Comparison of ENCODE assay signal across 25 cellular contexts in the genomic region with DNA sequence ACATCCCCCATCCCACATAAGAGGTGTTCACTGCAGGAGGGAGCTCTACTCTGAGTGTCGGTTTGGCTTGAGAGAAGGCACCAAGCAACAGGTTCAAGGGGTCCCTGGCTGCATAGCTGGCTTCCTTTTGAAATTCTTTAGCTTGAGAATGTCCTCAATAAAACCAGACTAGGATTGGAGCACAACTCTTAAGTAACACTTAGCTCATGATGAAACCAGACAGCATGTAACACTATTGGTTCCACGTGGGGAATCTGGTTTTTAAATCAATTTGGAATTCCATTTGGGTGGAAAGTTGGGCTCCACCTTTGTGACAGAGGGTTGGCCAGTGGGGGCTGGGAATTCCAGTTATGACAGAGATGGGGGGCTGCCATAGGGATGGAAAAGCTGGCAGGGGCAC.
DNase-seq lines count a peak whose midpoint lies in the region; ATAC-seq, FAIRE-seq and TF ChIP-seq lines count a peak whose summit lies in the region.
"Had no signal": no experiment of that assay in that cellular context is flagged by ENCODE, and none has a peak within 500 bp of the region (broad histone marks: within the 10 kb centered on the region; RNA-seq: fewer than 3 reads in every experiment).

No MANE protein-coding gene starts in this region.

- no peak for TF ChIP-seq POLR2A in HepG2 (IDR thresholded peaks at IDR 0.05; ENCODE audit: insufficient read depth in 1 of 2, low read depth in 2 of 2, low read length in 2 of 2)
- no peak for TF ChIP-seq POLR2A in right lobe of liver (IDR thresholded peaks at IDR 0.05)

- no peaks in the 10 kb centered on the region for H3K4me1 Mint-ChIP-seq in central memory CD8-positive, alpha-beta T cell
- H3K4me1 Mint-ChIP-seq in stimulated activated effector memory CD8-positive, alpha-beta T cell treated with anti-CD3 and anti-CD28 coated beads, Interleukin-12 subunit alpha, Interleukin-12 subunit beta, amount 100 ng/mL, for 72 hours, result no peaks in the 10 kb centered on the region
- H3K4me1 Mint-ChIP-seq in CD8-positive, alpha-beta memory T cell, result no peaks in the 10 kb centered on the region
- H3K4me1 Mint-ChIP-seq: B cell had no signal

- H3K4me3 Mint-ChIP-seq in central memory CD8-positive, alpha-beta T cell, result no peak overlapping the region
- H3K4me3 Mint-ChIP-seq in stimulated activated effector memory CD8-positive, alpha-beta T cell treated with anti-CD3 and anti-CD28 coated beads, Interleukin-12 subunit alpha, Interleukin-12 subunit beta, amount 100 ng/mL, for 72 hours, result no peak overlapping the region
- H3K4me3 Mint-ChIP-seq in CD8-positive, alpha-beta memory T cell, result no peak overlapping the region
- H3K4me3 Mint-ChIP-seq: B cell; CD4-positive, alpha-beta T cell; CD8-positive, alpha-beta T cell had no signal

- intact Hi-C loops in HepG2 (cut with micrococcal nuclease; ENCODE audit: unreplicated experiment), result no loop called here
- intact Hi-C loops in right lobe of liver (cut with DNase I), result no loop called here

- no peak for TF ChIP-seq RAD21 in HepG2 (CRISPR knock-in tag; IDR thresholded peaks at IDR 0.05)

- WGBS in HepG2 (ENCODE audit: low lambda C conversion rate), result 39% methylated on average over 2 of the region's 2 CpGs
- 44% methylated on average over 2 of the region's 2 CpGs for WGBS in right lobe of liver (ENCODE audit: insufficient coverage, low coverage, low lambda C conversion rate, missing lambda C conversion rate)

- H3K27me3 ChIP-seq in HepG2 (ENCODE audit: control insufficient read depth in 1 of 2, insufficient read depth in 2 of 2, low read length in 2 of 2) (peaks cover 1 to 3% of the 10 kb centered on the region in 2 experiments; a peak in 3 of 5 replicates), right lobe of liver (no peaks in the 10 kb centered on the region), osteoblast (ENCODE audit: insufficient read depth, low read length) (peaks cover 43% of the 10 kb centered on the region)
- H3K27me3 ChIP-seq in CD8-positive, alpha-beta memory T cell (ENCODE audit: insufficient read depth, low read length, poor library complexity, severe bottlenecking), result peaks cover 5% of the 10 kb centered on the region

- DNase-seq in HepG2 (ENCODE audit: low spot score) (no peak), right lobe of liver (no peak), osteoblast (ENCODE audit: insufficient read length, low spot score, missing footprints) (peak; percentile 72), amygdala (lab: John Stamatoyannopoulos, UW) (no peak)
- DNase-seq in central memory CD8-positive, alpha-beta T cell (ENCODE audit: low spot score in 2 of 2), result no peak
- DNase-seq in stimulated activated effector memory CD8-positive, alpha-beta T cell treated with anti-CD3 and anti-CD28 coated beads, Interleukin-12 subunit alpha, Interleukin-12 subunit beta, amount 100 ng/mL, for 72 hours (ENCODE audit: low spot score in 2 of 2), result no peak
- no peak for DNase-seq in CD8-positive, alpha-beta memory T cell
- DNase-seq: AML-193; CD4-positive, alpha-beta T cell; COR-L47; DMS 273 treated with DMSO at 0.1 percent for 48 hours; DMS53; DMS79; DND-41; EL; GDM1 had no signal

- H3K79me2 ChIP-seq in HepG2 (ENCODE audit: insufficient read depth, low read length) (no peaks in the 10 kb centered on the region), osteoblast (ENCODE audit: insufficient read depth, low read length) (no peaks in the 10 kb centered on the region)

- H4K20me1 ChIP-seq in HepG2 (ENCODE audit: insufficient read depth, low read length) (no peaks in the 10 kb centered on the region), osteoblast (ENCODE audit: insufficient read depth, low read length) (no peaks in the 10 kb centered on the region)

- H3K4me3 ChIP-seq in HepG2 (replicated peaks in 1 of 3; ENCODE audit: insufficient read depth in 1 of 3, low read depth in 2 of 3, low read length in 3 of 3), result no peak overlapping the region
- H3K4me3 ChIP-seq in right lobe of liver, result no peak overlapping the region
- no peak overlapping the region for H3K4me3 ChIP-seq in osteoblast (ENCODE audit: insufficient read depth, low read length)
- H3K4me3 ChIP-seq in CD8-positive, alpha-beta memory T cell (ENCODE audit: low read length), result no peak overlapping the region
- H3K4me3 ChIP-seq: A549; BLaER1 treated with 17β-estradiol and CSF1 and Interleukin-3, amounts not matched to agents 10 nM and 100 nM; GM12878 had no signal

- no peaks in the 10 kb centered on the region for H3K36me3 Mint-ChIP-seq in central memory CD8-positive, alpha-beta T cell (ENCODE audit: insufficient read depth)
- no peaks in the 10 kb centered on the region for H3K36me3 Mint-ChIP-seq in stimulated activated effector memory CD8-positive, alpha-beta T cell treated with anti-CD3 and anti-CD28 coated beads, Interleukin-12 subunit alpha, Interleukin-12 subunit beta, amount 100 ng/mL, for 72 hours
- H3K36me3 Mint-ChIP-seq in CD8-positive, alpha-beta memory T cell, result no peaks in the 10 kb centered on the region
- H3K36me3 Mint-ChIP-seq: CD8-positive, alpha-beta T cell had no signal

- CTCF ChIA-PET in HepG2 (lab: Yijun Ruan, JAX; ENCODE audit: low intra/inter-chr PET ratio, low total read pairs), result no interaction called here
- CTCF ChIA-PET in CD8-positive, alpha-beta memory T cell (lab: Charles Lee), result no interaction called here

- no peak for FAIRE-seq in HepG2 (lab: Jason Lieb, UNC)
- FAIRE-seq: A549, GM12878, GM12892 had no signal

- H3K9me3 ChIP-seq in HepG2 (ENCODE audit: low read length) (no peaks in the 10 kb centered on the region), right lobe of liver (no peaks in the 10 kb centered on the region), osteoblast (ENCODE audit: low read depth, low read length) (no peaks in the 10 kb centered on the region)
- no peaks in the 10 kb centered on the region for H3K9me3 ChIP-seq in CD8-positive, alpha-beta memory T cell (ENCODE audit: low read length)
- H3K9me3 ChIP-seq: A549; BLaER1 treated with 17β-estradiol and CSF1 and Interleukin-3, amounts not matched to agents 10 nM and 100 nM had no signal

- in situ Hi-C loops in HepG2 (cut with HindIII; ENCODE audit: extremely low pct_ligation_motif_present, low pct_unique_long_range_greater_than_20kb), result no loop called here

- POLR2A ChIA-PET in HepG2 (lab: Yijun Ruan, JAX), result no interaction called here
- POLR2A ChIA-PET in CD8-positive, alpha-beta memory T cell (lab: Charles Lee), result no interaction called here

- no peak overlapping the region for H3K4me2 ChIP-seq in HepG2 (ENCODE audit: low read depth, low read length)
- H3K4me2 ChIP-seq in osteoblast (ENCODE audit: insufficient read depth, low read length), result no peak overlapping the region
- H3K4me2 ChIP-seq: A549; BLaER1 treated with 17β-estradiol and CSF1 and Interleukin-3, amounts not matched to agents 10 nM and 100 nM had no signal

- peaks cover 10% of the 10 kb centered on the region for H3K4me1 ChIP-seq in HepG2 (ENCODE audit: insufficient read depth, low read length)
- no peaks in the 10 kb centered on the region for H3K4me1 ChIP-seq in right lobe of liver
- no peaks in the 10 kb centered on the region for H3K4me1 ChIP-seq in osteoblast (ENCODE audit: insufficient read depth, low read length)
- H3K4me1 ChIP-seq in CD8-positive, alpha-beta memory T cell (ENCODE audit: insufficient read depth, low read length), result no peaks in the 10 kb centered on the region
- H3K4me1 ChIP-seq: A549; BLaER1 treated with 17β-estradiol and CSF1 and Interleukin-3, amounts not matched to agents 10 nM and 100 nM had no signal

- H3K9ac ChIP-seq in HepG2 (ENCODE audit: insufficient read depth, low read depth, low read length), result no peak overlapping the region
- H3K9ac ChIP-seq: BLaER1 treated with 17β-estradiol and CSF1 and Interleukin-3, amounts not matched to agents 10 nM and 100 nM had no signal

- H3K27ac Mint-ChIP-seq in central memory CD8-positive, alpha-beta T cell (ENCODE audit: low read depth), result peak overlapping the region; percentile 64
- peak overlapping the region; percentile 26 for H3K27ac Mint-ChIP-seq in stimulated activated effector memory CD8-positive, alpha-beta T cell treated with anti-CD3 and anti-CD28 coated beads, Interleukin-12 subunit alpha, Interleukin-12 subunit beta, amount 100 ng/mL, for 72 hours
- H3K27ac Mint-ChIP-seq in CD8-positive, alpha-beta memory T cell, result no peak overlapping the region
- H3K27ac Mint-ChIP-seq: B cell; CD4-positive, alpha-beta T cell; CD8-positive, alpha-beta T cell had no signal

- no peaks in the 10 kb centered on the region for H3K9me3 Mint-ChIP-seq in central memory CD8-positive, alpha-beta T cell
- H3K9me3 Mint-ChIP-seq in stimulated activated effector memory CD8-positive, alpha-beta T cell treated with anti-CD3 and anti-CD28 coated beads, Interleukin-12 subunit alpha, Interleukin-12 subunit beta, amount 100 ng/mL, for 72 hours, result no peaks in the 10 kb centered on the region
- H3K9me3 Mint-ChIP-seq in CD8-positive, alpha-beta memory T cell, result no peaks in the 10 kb centered on the region
- H3K9me3 Mint-ChIP-seq: CD4-positive, alpha-beta T cell; CD8-positive, alpha-beta T cell had no signal

- no peaks in the 10 kb centered on the region for H3K36me3 ChIP-seq in HepG2 (replicated peaks in 1 of 2; ENCODE audit: control insufficient read depth in 1 of 2, insufficient read depth in 2 of 2, low read length in 2 of 2)
- no peaks in the 10 kb centered on the region for H3K36me3 ChIP-seq in right lobe of liver
- H3K36me3 ChIP-seq in osteoblast (ENCODE audit: insufficient read depth, low read length), result no peaks in the 10 kb centered on the region
- no peaks in the 10 kb centered on the region for H3K36me3 ChIP-seq in CD8-positive, alpha-beta memory T cell (ENCODE audit: insufficient read depth, low read length)
- H3K36me3 ChIP-seq: BLaER1 treated with 17β-estradiol and CSF1 and Interleukin-3, amounts not matched to agents 10 nM and 100 nM had no signal

- ATAC-seq in HepG2 (no peak), right lobe of liver (no peak), GM19452 (IDR thresholded peaks at IDR 0.05; ENCODE audit: unreplicated experiment) (no peak)
- no peak for ATAC-seq in central memory CD8-positive, alpha-beta T cell (replicated peaks; ENCODE audit: extremely low read depth, poor library complexity, severe bottlenecking)
- no peak for ATAC-seq in stimulated activated effector memory CD8-positive, alpha-beta T cell treated with anti-CD3 and anti-CD28 coated beads, Interleukin-12 subunit alpha, Interleukin-12 subunit beta, amount 100 ng/mL, for 72 hours
- ATAC-seq: A549, GM12878 had no signal

- no peaks in the 10 kb centered on the region for H3K27me3 Mint-ChIP-seq in central memory CD8-positive, alpha-beta T cell
- H3K27me3 Mint-ChIP-seq in CD8-positive, alpha-beta memory T cell, result peaks cover 14 to 18% of the 10 kb centered on the region in 2 donors
- H3K27me3 Mint-ChIP-seq: CD4-positive, alpha-beta T cell had no signal

- TF ChIP-seq CTCF in HepG2 (CRISPR knock-in tag; IDR thresholded peaks at IDR 0.05) (no peak), right lobe of liver (IDR thresholded peaks at IDR 0.05) (no peak), osteoblast (IDR thresholded peaks at IDR 0.05; ENCODE audit: extremely low read depth, low read depth, low read length) (no peak)

- BruUV-seq in HepG2 (replicated peaks; lab: Mats Ljungman, UMichigan), result no TSS peak

- no peak for TF ChIP-seq EP300 in HepG2 (IDR thresholded peaks at IDR 0.05; ENCODE audit: low read depth in 2 of 2, low read length in 2 of 2)
- TF ChIP-seq EP300 in HepG2 (CRISPR knock-in tag; IDR thresholded peaks at IDR 0.05; ENCODE audit: borderline replicate concordance), result no peak

- H2AFZ ChIP-seq in HepG2 (ENCODE audit: low read length), result no peak overlapping the region
- no peak overlapping the region for H2AFZ ChIP-seq in osteoblast (ENCODE audit: low read length)

- H3K27ac ChIP-seq in HepG2 (ENCODE audit: extremely low read length, insufficient read depth, low read length), result no peak overlapping the region
- H3K27ac ChIP-seq in right lobe of liver, result no peak overlapping the region
- no peak overlapping the region for H3K27ac ChIP-seq in osteoblast (ENCODE audit: low read depth, low read length)
- H3K27ac ChIP-seq in CD8-positive, alpha-beta memory T cell (ENCODE audit: low read depth, low read length), result no peak overlapping the region
- H3K27ac ChIP-seq: 22Rv1; A549; BLaER1 treated with 17β-estradiol and CSF1 and Interleukin-3, amounts not matched to agents 10 nM and 100 nM; C4-2B had no signal

Comparison
In these comparisons a context has a peak if more than half of its experiments do, and no peak if none do; other contexts are left out.
1. H3K27ac Mint-ChIP-seq: peak in central memory CD8-positive, alpha-beta T cell (single experiment) and stimulated activated effector memory CD8-positive, alpha-beta T cell treated with anti-CD3 and anti-CD28 coated beads, Interleukin-12 subunit alpha, Interleukin-12 subunit beta, amount 100 ng/mL, for 72 hours (single experiment); none in CD8-positive, alpha-beta memory T cell (0 of 8).